8 cellular contexts compared by ENCODE assay signal in genomic region chr6:157314705-157315321, GRCh38. TPM values are rescaled to one million over a fixed set of nuclear protein-coding genes. Genes with fewer than 3 reads are reported as not detected.
DNase-seq lines count a peak whose midpoint lies in the region; ATAC-seq, FAIRE-seq and TF ChIP-seq lines count a peak whose summit lies in the region.

No MANE protein-coding gene starts in this region.

- peaks cover 3% of the 10 kb centered on the region; the same call in 1 of the 2 replicates for H3F3A ChIP-seq in DOHH2 (ENCODE audit: control insufficient read depth, insufficient read depth)

- H4K5ac ChIP-seq in IMR-90 (ENCODE audit: low read depth, low read length) = no peak overlapping the region

- peak; percentile 82 for ATAC-seq in GM21381 (IDR thresholded peaks at IDR 0.05; ENCODE audit: unreplicated experiment)
- ATAC-seq in IMR-90 (ENCODE audit: low read depth) = peak; percentile 88

- H3K4me3 ChIP-seq in DOHH2 (ENCODE audit: low read length) (no peak overlapping the region), IMR-90 (ENCODE audit: insufficient read depth, low read depth, low read length) (no peak overlapping the region), bronchial epithelial cell (ENCODE audit: low read depth, low read length) (no peak overlapping the region), liver (ENCODE audit: low read depth in 1 of 3, low read length in 3 of 3) (no peak overlapping the region)

- peaks cover 17% of the 10 kb centered on the region for H3K9me1 ChIP-seq in IMR-90 (ENCODE audit: insufficient read depth, low read length)

- H4K8ac ChIP-seq in IMR-90 (ENCODE audit: low read depth in 2 of 2, low read length in 2 of 2) = no peak overlapping the region

- no peak overlapping the region for H3K56ac ChIP-seq in IMR-90 (ENCODE audit: extremely low read depth, insufficient read depth, low read length)

- intact Hi-C loops in IMR-90 (cut with micrococcal nuclease) = loop anchor here (1.0 to 10.0 kb wide), 5 partner anchors 66 to 750 kb away; partner anchors contain the start of gene ZDHHC14

- peaks cover 0 to 21% of the 10 kb centered on the region in 2 experiments; a peak in 2 of 4 replicates for H3K79me1 ChIP-seq in IMR-90 (ENCODE audit: low read depth in 1 of 2, low read length in 2 of 2)

- H2BK5ac ChIP-seq in IMR-90 (ENCODE audit: low read depth, low read length, poor library complexity, severe bottlenecking) = no peak overlapping the region

- H3K14ac ChIP-seq in IMR-90 (replicated peaks; ENCODE audit: low read depth, low read length) = no peak overlapping the region

- H4K20me1 ChIP-seq in DOHH2 (ENCODE audit: control insufficient read depth, insufficient read depth, low read depth, low read length) (no peaks in the 10 kb centered on the region), IMR-90 (ENCODE audit: insufficient read depth, low read length) (peaks cover 11% of the 10 kb centered on the region)

- no peak overlapping the region for H3K18ac ChIP-seq in IMR-90 (ENCODE audit: low read depth, low read length)

- no peaks in the 10 kb centered on the region for H3K9me2 ChIP-seq in DOHH2 (replicated peaks; ENCODE audit: control insufficient read depth, low read length)

- no CpG with 5 or more reads among the region's 7 CpGs for WGBS in IMR-90 (ENCODE audit: extremely low coverage in 2 of 2, insufficient read length in 1 of 2), 2 experiments
- WGBS in liver = 18% methylated on average over 7 of the region's 7 CpGs

- H4K91ac ChIP-seq in IMR-90 (ENCODE audit: insufficient read depth, low read depth, low read length) = no peak overlapping the region

- in situ Hi-C loops in IMR-90 (cut with MboI; ENCODE audit: low sequenced_read_pairs) = loop anchor here (5.0 to 25.0 kb wide), 3 partner anchors 352 to 760 kb away; no protein-coding TSS in a partner anchor

- no peak for FAIRE-seq in bronchial epithelial cell (lab: Jason Lieb, UNC)

- CTCF ChIA-PET in IMR-90 (lab: Yijun Ruan, JAX) = interaction anchor here (0.6 to 1.9 kb wide), 10 partner anchors 9 to 1579 kb away, joined by 3 to 15 read pairs (median 4); partner anchors contain the start of gene TMEM242

- dilution Hi-C loops in IMR-90 (cut with HindIII; ENCODE audit: low sequenced_read_pairs, unreplicated experiment) = no loop called here

- H3K4me1 ChIP-seq in DOHH2 (ENCODE audit: control insufficient read depth, low read length) = no peaks in the 10 kb centered on the region; the same call in 1 of the 2 replicates
- peaks cover 3% of the 10 kb centered on the region; the same call in 1 of the 2 replicates for H3K4me1 ChIP-seq in IMR-90 (ENCODE audit: control insufficient read depth, insufficient read depth, low read length)
- peaks cover 2 to 14% (median 6%) of the 10 kb centered on the region in 4 donors for H3K4me1 ChIP-seq in liver (ENCODE audit: control insufficient read depth in 4 of 4, insufficient read depth in 4 of 4, low read length in 3 of 4)

- H3K27me3 ChIP-seq in DOHH2 (ENCODE audit: control insufficient read depth, low read length) (no peaks in the 10 kb centered on the region), IMR-90 (ENCODE audit: control insufficient read depth, insufficient read depth, low read length) (no peaks in the 10 kb centered on the region), bronchial epithelial cell (ENCODE audit: control insufficient read depth, insufficient read depth, low read length) (no peaks in the 10 kb centered on the region), liver (ENCODE audit: control insufficient read depth in 4 of 4, insufficient read depth in 4 of 4, low read length in 3 of 4) (no peaks in the 10 kb centered on the region)

- H2BK20ac ChIP-seq in IMR-90 (ENCODE audit: low read depth, low read length) = no peak overlapping the region

- H2BK120ac ChIP-seq in IMR-90 (ENCODE audit: low read depth, low read length) = no peak overlapping the region

- H3K4me2 ChIP-seq in DOHH2 (ENCODE audit: low read length) (no peak overlapping the region), IMR-90 (ENCODE audit: low read depth, low read length) (no peak overlapping the region)

- TF ChIP-seq POLR2A in IMR-90 (IDR thresholded peaks at IDR 0.05; ENCODE audit: low read depth, low read length) = no peak

- no peak overlapping the region for H2AK9ac ChIP-seq in IMR-90 (replicated peaks; ENCODE audit: low read depth, low read length, poor library complexity)

- TF ChIP-seq RAD21 in IMR-90 (IDR thresholded peaks at IDR 0.05; ENCODE audit: low read length) (peak; percentile 88), liver (IDR thresholded peaks at IDR 0.05) (peak; percentile 99)

- DNase-seq in IMR-90 = peak; percentile 85
- DNase-seq in bronchial epithelial cell (ENCODE audit: low read depth) = peak; percentile 74
- DNase-seq in ureter (ENCODE audit: low spot score) = no peak
- DNase-seq in NCI-H510A (lab: John Stamatoyannopoulos, UW) = no peak
- DNase-seq in NCI-H345 treated with DMSO at 0.1 percent for 48 hours (lab: John Stamatoyannopoulos, UW; ENCODE audit: unreplicated experiment) = no peak

- H3K9me3 ChIP-seq in DOHH2 (ENCODE audit: control insufficient read depth, insufficient read depth, low read length) = no peaks in the 10 kb centered on the region
- H3K9me3 ChIP-seq in IMR-90 (ENCODE audit: control insufficient read depth, insufficient read depth, low read length) = no peaks in the 10 kb centered on the region
- no peaks in the 10 kb centered on the region for H3K9me3 ChIP-seq in liver (ENCODE audit: control insufficient read depth in 4 of 4, low read length in 3 of 4)

- no peak overlapping the region for H2AFZ ChIP-seq in IMR-90 (replicated peaks; ENCODE audit: low read length, poor library complexity)

- no peak overlapping the region for H2AK5ac ChIP-seq in IMR-90 (ENCODE audit: low read depth, low read length)

- peaks cover 27% of the 10 kb centered on the region; the same call in 1 of the 2 replicates for H3K36me3 ChIP-seq in DOHH2 (ENCODE audit: control insufficient read depth, low read length)
- peaks cover 34% of the 10 kb centered on the region for H3K36me3 ChIP-seq in IMR-90 (ENCODE audit: control insufficient read depth, insufficient read depth, low read length)
- peaks cover 14% of the 10 kb centered on the region for H3K36me3 ChIP-seq in bronchial epithelial cell (ENCODE audit: control insufficient read depth, insufficient read depth, low read length)
- H3K36me3 ChIP-seq in liver (ENCODE audit: control insufficient read depth in 4 of 4, insufficient read depth in 3 of 4, low read depth in 1 of 4, low read length in 3 of 4) = peaks cover 0 to 30% (median 17%) of the 10 kb centered on the region in 4 donors

- no peak overlapping the region for H3K4ac ChIP-seq in IMR-90 (ENCODE audit: low read depth, low read length)

- no peak overlapping the region for H3K23ac ChIP-seq in IMR-90 (ENCODE audit: low read depth, low read length)

- no TSS peak for BruUV-seq in IMR-90 (replicated peaks; lab: Mats Ljungman, UMichigan)

- TF ChIP-seq CTCF in DOHH2 (IDR thresholded peaks at IDR 0.05; ENCODE audit: low read depth, low read length, poor library complexity, severe bottlenecking) (peak; percentile 92), IMR-90 (conservative IDR thresholded peaks at IDR 0.05; ENCODE audit: low read depth, low read length) (peak; percentile 99), bronchial epithelial cell (IDR thresholded peaks at IDR 0.05; ENCODE audit: insufficient read depth, low read length, severe bottlenecking) (peak; percentile 63), liver (IDR thresholded peaks at IDR 0.05; ENCODE audit: low read depth, low read length, missing input control) (peak; percentile 91)

- POLR2A ChIA-PET in IMR-90 (lab: Charles Lee; ENCODE audit: unreplicated experiment) = no interaction called here

- H3K9ac ChIP-seq in IMR-90 (ENCODE audit: low read depth, low read length) (no peak overlapping the region), liver (ENCODE audit: low read depth in 1 of 2, low read length in 2 of 2) (peak overlapping the region in 1 of 2 donors; percentile 14)

- H3K27ac ChIP-seq in DOHH2 (ENCODE audit: low read depth, low read length) (no peak overlapping the region), IMR-90 (ENCODE audit: insufficient read depth, low read length) (no peak overlapping the region), liver (ENCODE audit: low read depth in 1 of 2, low read length in 2 of 2) (no peak overlapping the region)

- H3K79me2 ChIP-seq in DOHH2 (ENCODE audit: control insufficient read depth, low read length) = no peaks in the 10 kb centered on the region

- no peak overlapping the region for H2BK15ac ChIP-seq in IMR-90 (ENCODE audit: low read depth, low read length)

TF ChIP-seq in IMR-90, 13 proteins besides CTCF, POLR2A, EP300 and RAD21:
- TF ChIP-seq SMC3 (IDR thresholded peaks at IDR 0.05; ENCODE audit: low read depth, low read length) (peak; percentile 92), MXI1 (IDR thresholded peaks at IDR 0.05; ENCODE audit: borderline replicate concordance, low read depth, low read length) (no peak), CEBPB (IDR thresholded peaks at IDR 0.05; ENCODE audit: low read depth, low read length) (no peak)
- TF ChIP-seq, protein P1, sequence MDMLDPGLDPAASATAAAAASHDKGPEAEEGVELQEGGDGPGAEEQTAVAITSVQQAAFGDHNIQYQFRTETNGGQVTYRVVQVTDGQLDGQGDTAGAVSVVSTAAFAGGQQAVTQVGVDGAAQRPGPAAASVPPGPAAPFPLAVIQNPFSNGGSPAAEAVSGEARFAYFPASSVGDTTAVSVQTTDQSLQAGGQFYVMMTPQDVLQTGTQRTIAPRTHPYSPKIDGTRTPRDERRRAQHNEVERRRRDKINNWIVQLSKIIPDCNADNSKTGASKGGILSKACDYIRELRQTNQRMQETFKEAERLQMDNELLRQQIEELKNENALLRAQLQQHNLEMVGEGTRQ (IDR thresholded peaks at IDR 0.05; ENCODE audit: low read depth, low read length) = no peak

TF ChIP-seq in liver, 16 proteins besides CTCF, POLR2A, EP300 and RAD21:
- TF ChIP-seq HNF4G (IDR thresholded peaks at IDR 0.05) (no peak), RXRA (IDR thresholded peaks at IDR 0.05) (peak; percentile 14 to 15)
- TF ChIP-seq, protein P2, sequence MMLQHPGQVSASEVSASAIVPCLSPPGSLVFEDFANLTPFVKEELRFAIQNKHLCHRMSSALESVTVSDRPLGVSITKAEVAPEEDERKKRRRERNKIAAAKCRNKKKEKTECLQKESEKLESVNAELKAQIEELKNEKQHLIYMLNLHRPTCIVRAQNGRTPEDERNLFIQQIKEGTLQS (IDR thresholded peaks at IDR 0.05) = peak; percentile 41

RNA-seq across cellular contexts. Expression of gene TMEM242, which starts 8.5 kb away (rescaled TPM):
- total RNA-seq in IMR-90 (2012; rRNA removed) (2.3 and 4.2 TPM in 2 replicates), bronchial epithelial cell (7.1 and 7.2 TPM in 2 replicates), liver (1 to 10 TPM; 6.0 to 6.2 TPM), ureter (12.9 TPM)
- polyA plus RNA-seq in IMR-90 (2012; rRNA removed) (4.3 and 4.6 TPM in 2 replicates), liver (10 to 100 TPM in 1 of 2 donors, 1 to 10 TPM in 1; 3.7 to 10.2 TPM)
- polyA plus RNA-seq in IMR-90 (2012; cell fraction: cytosol; rRNA removed) = 1.9 and 2.1 TPM in 2 replicates
- polyA plus RNA-seq in IMR-90 (2012; cell fraction: nucleus; rRNA removed; ENCODE audit: low replicate concordance) = 0.70 and 2.6 TPM in 2 replicates

Comparison
In these comparisons a context has a peak if more than half of its experiments do, and no peak if none do; other contexts are left out.
1. DNase-seq: peak in IMR-90 (single experiment) and bronchial epithelial cell (single experiment); none in ureter (single experiment), NCI-H510A (single experiment) and NCI-H345 treated with DMSO at 0.1 percent for 48 hours (single experiment).
2. Peak in every context shown above with its lines, with median percentiles within 50 percentile points of each other: CTCF ChIP-seq.